In the genomic region with DNA sequence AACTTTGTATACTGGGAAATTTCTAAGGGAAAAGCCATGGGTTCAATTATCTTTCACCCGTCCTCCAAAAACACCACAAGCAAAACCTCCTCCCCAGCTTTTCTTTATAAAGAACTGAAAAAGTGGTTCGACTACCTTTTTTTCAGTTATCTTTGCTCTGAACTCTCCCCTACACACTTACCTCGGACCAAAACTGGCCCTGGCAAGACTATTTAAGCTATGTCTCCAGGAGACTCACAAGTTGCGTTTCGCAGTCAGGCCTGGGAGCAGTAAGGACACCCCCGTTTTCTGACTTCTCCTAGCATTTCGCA, we compare ENCODE assay signal across 1 cellular context.
TF ChIP-seq lines count a peak whose summit lies in the region.

No MANE protein-coding gene starts in this region.

TF ChIP-seq in A549, 52 proteins besides CTCF, POLR2A, EP300 and RAD21:
- no peak for TF ChIP-seq RFX5 (IDR thresholded peaks at IDR 0.05)
- TF ChIP-seq NFE2L2 (conservative IDR thresholded peaks at IDR 0.05; ENCODE audit: low read length): no peak
- no peak for TF ChIP-seq TP53 (CRISPR knock-in tag; IDR thresholded peaks at IDR 0.05)
- no peak for TF ChIP-seq EHF (CRISPR knock-in tag; IDR thresholded peaks at IDR 0.05)
- TF ChIP-seq, protein P1, sequence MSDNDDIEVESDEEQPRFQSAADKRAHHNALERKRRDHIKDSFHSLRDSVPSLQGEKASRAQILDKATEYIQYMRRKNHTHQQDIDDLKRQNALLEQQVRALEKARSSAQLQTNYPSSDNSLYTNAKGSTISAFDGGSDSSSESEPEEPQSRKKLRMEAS (IDR thresholded peaks at IDR 0.05): no peak
- TF ChIP-seq MAZ (IDR thresholded peaks at IDR 0.05; ENCODE audit: borderline replicate concordance, low read depth, low read length): no peak
- TF ChIP-seq, protein P2, sequence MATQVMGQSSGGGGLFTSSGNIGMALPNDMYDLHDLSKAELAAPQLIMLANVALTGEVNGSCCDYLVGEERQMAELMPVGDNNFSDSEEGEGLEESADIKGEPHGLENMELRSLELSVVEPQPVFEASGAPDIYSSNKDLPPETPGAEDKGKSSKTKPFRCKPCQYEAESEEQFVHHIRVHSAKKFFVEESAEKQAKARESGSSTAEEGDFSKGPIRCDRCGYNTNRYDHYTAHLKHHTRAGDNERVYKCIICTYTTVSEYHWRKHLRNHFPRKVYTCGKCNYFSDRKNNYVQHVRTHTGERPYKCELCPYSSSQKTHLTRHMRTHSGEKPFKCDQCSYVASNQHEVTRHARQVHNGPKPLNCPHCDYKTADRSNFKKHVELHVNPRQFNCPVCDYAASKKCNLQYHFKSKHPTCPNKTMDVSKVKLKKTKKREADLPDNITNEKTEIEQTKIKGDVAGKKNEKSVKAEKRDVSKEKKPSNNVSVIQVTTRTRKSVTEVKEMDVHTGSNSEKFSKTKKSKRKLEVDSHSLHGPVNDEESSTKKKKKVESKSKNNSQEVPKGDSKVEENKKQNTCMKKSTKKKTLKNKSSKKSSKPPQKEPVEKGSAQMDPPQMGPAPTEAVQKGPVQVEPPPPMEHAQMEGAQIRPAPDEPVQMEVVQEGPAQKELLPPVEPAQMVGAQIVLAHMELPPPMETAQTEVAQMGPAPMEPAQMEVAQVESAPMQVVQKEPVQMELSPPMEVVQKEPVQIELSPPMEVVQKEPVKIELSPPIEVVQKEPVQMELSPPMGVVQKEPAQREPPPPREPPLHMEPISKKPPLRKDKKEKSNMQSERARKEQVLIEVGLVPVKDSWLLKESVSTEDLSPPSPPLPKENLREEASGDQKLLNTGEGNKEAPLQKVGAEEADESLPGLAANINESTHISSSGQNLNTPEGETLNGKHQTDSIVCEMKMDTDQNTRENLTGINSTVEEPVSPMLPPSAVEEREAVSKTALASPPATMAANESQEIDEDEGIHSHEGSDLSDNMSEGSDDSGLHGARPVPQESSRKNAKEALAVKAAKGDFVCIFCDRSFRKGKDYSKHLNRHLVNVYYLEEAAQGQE (IDR thresholded peaks at IDR 0.05): no peak
- no peak for TF ChIP-seq ZFP36 (IDR thresholded peaks at IDR 0.05; ENCODE audit: borderline replicate concordance, partially characterized antibody)
- no peak for TF ChIP-seq HEYL (CRISPR knock-in tag; IDR thresholded peaks at IDR 0.05)
- TF ChIP-seq PHF8 (IDR thresholded peaks at IDR 0.05; ENCODE audit: borderline replicate concordance, low read depth): no peak
- TF ChIP-seq CHD2 (IDR thresholded peaks at IDR 0.05; ENCODE audit: low read length, partially characterized antibody): no peak
- no peak for TF ChIP-seq KDM1A (IDR thresholded peaks at IDR 0.05; ENCODE audit: low read depth)
- TF ChIP-seq NPAS2 (CRISPR knock-in tag; IDR thresholded peaks at IDR 0.05; ENCODE audit: borderline replicate concordance): no peak
- TF ChIP-seq NR3C1 (IDR thresholded peaks at IDR 0.05): no peak
- TF ChIP-seq FOSB (CRISPR knock-in tag; IDR thresholded peaks at IDR 0.05): no peak
- TF ChIP-seq FOSL2 (IDR thresholded peaks at IDR 0.05): no peak
- TF ChIP-seq FOSL2 (CRISPR knock-in tag; IDR thresholded peaks at IDR 0.05): no peak
- no peak for TF ChIP-seq HDAC2 (IDR thresholded peaks at IDR 0.05)
